ENCODE assay signal across 14 cellular contexts in the genomic region with DNA sequence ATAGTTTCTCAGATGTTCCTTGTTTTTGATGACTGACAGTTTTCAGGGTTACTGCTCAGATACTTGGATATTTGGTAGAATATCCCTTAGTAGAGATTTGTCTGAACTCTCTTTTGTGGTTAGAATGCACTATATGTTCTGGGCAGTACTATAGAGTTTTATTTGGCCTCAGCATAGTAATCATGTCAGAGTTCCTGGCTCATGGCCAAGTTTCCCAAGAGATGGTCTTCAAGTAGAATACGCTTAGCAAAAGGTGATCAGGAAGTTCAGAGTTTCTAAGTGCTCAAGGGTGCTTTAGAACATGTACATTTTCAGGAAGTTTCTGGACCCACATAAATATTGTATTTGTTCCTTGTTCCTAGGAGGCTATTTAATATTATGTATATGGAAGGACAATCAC.
"Had no signal": no experiment of that assay in that cellular context is flagged by ENCODE, and none has a peak within 500 bp of the region (broad histone marks: within the 10 kb centered on the region; RNA-seq: fewer than 3 reads in every experiment).

No MANE protein-coding gene starts in this region.

- H3K9me3 ChIP-seq: tibial artery had no signal

- H3K36me3 ChIP-seq: tibial artery, WERI-Rb-1 had no signal

- H3K79me2 ChIP-seq: hepatocyte had no signal

- H3K27ac ChIP-seq: dorsolateral prefrontal cortex, hepatocyte, tibial artery, WERI-Rb-1 had no signal

- H3K4me3 ChIP-seq: dorsolateral prefrontal cortex, hepatocyte, tibial artery had no signal

- H3K4me2 ChIP-seq: hepatocyte had no signal

- H3K27me3 ChIP-seq: dorsolateral prefrontal cortex, hepatocyte, tibial artery had no signal

- H3K4me1 ChIP-seq: tibial artery had no signal

- DNase-seq: activated CD4-positive, alpha-beta T cell treated with anti-CD3 and anti-CD28 coated beads, Interleukin-2, amount 50 U/mL, for 48 hours; activated naive CD4-positive, alpha-beta T cell treated with Interleukin-2 at 50 U/mL for 16 hours; activated naive CD8-positive, alpha-beta T cell treated with anti-CD3 and anti-CD28 coated beads, Interleukin-2, amount 50 U/mL, for 24 hours; aorta; dorsolateral prefrontal cortex; endodermal cell; kidney glomerular epithelial cell; occipital lobe; stimulated activated CD4-positive, alpha-beta T cell treated with anti-CD3 and anti-CD28 coated beads, Interleukin-4, amount 100 ng/mL, for 24 hours; stimulated activated naive CD4-positive, alpha-beta T cell; tibial artery; WERI-Rb-1 had no signal

- H2AFZ ChIP-seq: hepatocyte had no signal

- ATAC-seq: activated naive CD8-positive, alpha-beta T cell treated with anti-CD3 and anti-CD28 coated beads, Interleukin-2, amount 50 U/mL, for 24 hours; activated T-helper 17 cell treated with anti-CD3 and anti-CD28 coated beads, Interleukin-2, amount 50 U/mL, for 72 hours had no signal
